10 cellular contexts compared by ENCODE assay signal in the genomic region with DNA sequence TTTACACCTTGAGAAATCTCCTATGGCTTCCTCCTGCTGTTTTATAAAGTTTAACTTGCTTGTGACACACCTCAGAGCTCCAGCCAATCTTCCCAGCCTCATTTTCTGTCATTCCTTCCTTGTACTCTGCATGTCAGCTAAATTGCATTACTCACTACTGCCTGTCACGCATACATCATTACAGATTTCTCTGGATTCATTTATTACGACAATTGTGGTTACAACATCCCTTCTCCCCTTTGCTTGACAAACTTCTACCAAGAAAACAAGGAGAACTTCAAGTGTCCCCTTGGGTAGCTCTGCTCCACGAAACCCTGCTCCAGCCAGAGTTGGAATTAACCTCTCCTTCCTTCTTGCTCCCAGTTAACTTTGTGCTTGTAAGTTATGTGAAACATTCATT. TPM values are rescaled to one million over a fixed set of nuclear protein-coding genes. Genes with fewer than 3 reads are reported as not detected.
DNase-seq lines count a peak whose midpoint lies in the region; ATAC-seq and TF ChIP-seq lines count a peak whose summit lies in the region.
"Had no signal": no experiment of that assay in that cellular context is flagged by ENCODE, and none has a peak within 500 bp of the region (broad histone marks: within the 10 kb centered on the region; RNA-seq: fewer than 3 reads in every experiment).

No MANE protein-coding gene starts in this region.

- CTCF ChIA-PET in activated B cell treated with CpG ODN at 0.5 μM for 24 hours (lab: Charles Lee): interaction anchor here (3.5 to 4.0 kb wide), 2 partner anchors 11 to 156 kb away, joined by 16 to 37 read pairs; no protein-coding TSS in a partner anchor

- peaks cover 92% of the 10 kb centered on the region for H3K4me1 Mint-ChIP-seq in activated naive CD8-positive, alpha-beta T cell (ENCODE audit: low read depth)
- H3K4me1 Mint-ChIP-seq in activated naive CD8-positive, alpha-beta T cell treated with anti-CD3 and anti-CD28 coated beads, Interleukin-2, amount 50 U/mL, for 24 hours: peaks cover 97% of the 10 kb centered on the region
- peaks cover 97% of the 10 kb centered on the region for H3K4me1 Mint-ChIP-seq in activated B cell treated with CpG ODN at 0.5 μM for 24 hours

- POLR2A ChIA-PET in activated B cell treated with CpG ODN at 0.5 μM for 24 hours (lab: Charles Lee): interaction anchor here (1.4 to 3.0 kb wide), 2 partner anchors 10 to 26 kb away, joined by 3 to 31 read pairs; partner anchors contain the start of gene GPR183

- in situ Hi-C loops in transverse colon (cut with MboI; ENCODE audit: low pct_ligation_motif_present in 1 of 4, low pct_unique_long_range_greater_than_20kb in 1 of 4, low sequenced_read_pairs in 3 of 4): no loop called here

- WGBS in transverse colon (ENCODE audit: low coverage in 1 of 2), 2 donors: 67 to 71% methylated on average over 3 of the region's 3 CpGs

- H3K4me3 ChIP-seq in transverse colon: no peak overlapping the region

- intact Hi-C loops in activated B cell treated with CpG ODN at 0.5 μM for 24 hours (cut with micrococcal nuclease): loop anchor here (5.0 kb wide), 2 partner anchors 217 to 327 kb away; partner anchors contain the start of gene CLYBL
- intact Hi-C loops in transverse colon (cut with DNase I; ENCODE audit: low total_unique reads): no loop called here

- no peak for DNase-seq in activated naive CD8-positive, alpha-beta T cell treated with anti-CD3 and anti-CD28 coated beads, Interleukin-2, amount 50 U/mL, for 24 hours
- DNase-seq in activated B cell treated with CpG ODN at 0.5 μM for 24 hours (no peak), iris pigment epithelial cell (ENCODE audit: low read depth) (peak; percentile 46), transverse colon (peak; percentile 32), NCI-H146 treated with DMSO at 0.1 percent for 48 hours (lab: John Stamatoyannopoulos, UW; ENCODE audit: unreplicated experiment) (no peak), ureter (ENCODE audit: low spot score) (no peak)
- DNase-seq: NCI-H1436 had no signal

- TF ChIP-seq CTCF in activated B cell treated with CpG ODN at 0.5 μM for 24 hours (IDR thresholded peaks at IDR 0.05) (no peak), transverse colon (IDR thresholded peaks at IDR 0.05) (no peak)

- no peaks in the 10 kb centered on the region for H3K9me3 ChIP-seq in transverse colon

- peak; percentile 13 for TF ChIP-seq EP300 in transverse colon (IDR thresholded peaks at IDR 0.05; ENCODE audit: low read depth)

- peaks cover 3 to 58% (median 33%) of the 10 kb centered on the region in 4 donors for H3K4me1 ChIP-seq in transverse colon

- H3K36me3 Mint-ChIP-seq in activated naive CD8-positive, alpha-beta T cell: peaks cover 24% of the 10 kb centered on the region
- peaks cover 42% of the 10 kb centered on the region for H3K36me3 Mint-ChIP-seq in activated naive CD8-positive, alpha-beta T cell treated with anti-CD3 and anti-CD28 coated beads, Interleukin-2, amount 50 U/mL, for 24 hours (ENCODE audit: low read depth)
- H3K36me3 Mint-ChIP-seq in activated B cell treated with CpG ODN at 0.5 μM for 24 hours (ENCODE audit: low read depth): peaks cover 36% of the 10 kb centered on the region

- H3K36me3 ChIP-seq in transverse colon: no peaks in the 10 kb centered on the region

- no peaks in the 10 kb centered on the region for H3K9me3 Mint-ChIP-seq in activated naive CD8-positive, alpha-beta T cell (ENCODE audit: low read depth)
- H3K9me3 Mint-ChIP-seq in activated naive CD8-positive, alpha-beta T cell treated with anti-CD3 and anti-CD28 coated beads, Interleukin-2, amount 50 U/mL, for 24 hours: no peaks in the 10 kb centered on the region
- H3K9me3 Mint-ChIP-seq in activated B cell treated with CpG ODN at 0.5 μM for 24 hours: no peaks in the 10 kb centered on the region

- H3K27ac ChIP-seq in transverse colon: peak overlapping the region; percentile 61 to 64 (median 62)

- no peak overlapping the region for H3K4me3 Mint-ChIP-seq in activated naive CD8-positive, alpha-beta T cell
- no peak overlapping the region for H3K4me3 Mint-ChIP-seq in activated naive CD8-positive, alpha-beta T cell treated with anti-CD3 and anti-CD28 coated beads, Interleukin-2, amount 50 U/mL, for 24 hours
- H3K4me3 Mint-ChIP-seq in activated B cell treated with CpG ODN at 0.5 μM for 24 hours: peak overlapping the region; percentile 16

- TF ChIP-seq POLR2A in transverse colon (IDR thresholded peaks at IDR 0.05): peak; percentile 19

- H3K27ac Mint-ChIP-seq in activated naive CD8-positive, alpha-beta T cell: peak overlapping the region; percentile 50
- H3K27ac Mint-ChIP-seq in activated naive CD8-positive, alpha-beta T cell treated with anti-CD3 and anti-CD28 coated beads, Interleukin-2, amount 50 U/mL, for 24 hours: no peak overlapping the region
- peak overlapping the region; percentile 95 for H3K27ac Mint-ChIP-seq in activated B cell treated with CpG ODN at 0.5 μM for 24 hours

- no peak for ATAC-seq in activated naive CD8-positive, alpha-beta T cell treated with anti-CD3 and anti-CD28 coated beads, Interleukin-2, amount 50 U/mL, for 24 hours
- ATAC-seq in activated B cell treated with CpG ODN at 0.5 μM for 24 hours (ENCODE audit: low read depth): no peak
- no peak for ATAC-seq in GM21360 (IDR thresholded peaks at IDR 0.05; ENCODE audit: unreplicated experiment)

- no peaks in the 10 kb centered on the region for H3K27me3 Mint-ChIP-seq in activated naive CD8-positive, alpha-beta T cell
- no peaks in the 10 kb centered on the region for H3K27me3 Mint-ChIP-seq in activated naive CD8-positive, alpha-beta T cell treated with anti-CD3 and anti-CD28 coated beads, Interleukin-2, amount 50 U/mL, for 24 hours
- no peaks in the 10 kb centered on the region for H3K27me3 Mint-ChIP-seq in activated B cell treated with CpG ODN at 0.5 μM for 24 hours

- H3K27me3 ChIP-seq in transverse colon: no peaks in the 10 kb centered on the region

RNA-seq across cellular contexts. Expression of gene GPR18, which starts 22.0 kb away (rescaled TPM):
- 29.0 and 32.4 TPM in 2 replicates for total RNA-seq in activated B cell treated with CpG ODN at 0.5 μM for 24 hours
- total RNA-seq in transverse colon: under 1 TPM in 2 of 4 donors, not detected in 2; 0.41 to 0.48 TPM
- 0.26 TPM for total RNA-seq in ureter
- total RNA-seq: glomerular endothelial cell had no signal

RNA-seq across cellular contexts. Expression of gene GPR183, which starts 27.0 kb away (rescaled TPM):
- total RNA-seq in activated B cell treated with CpG ODN at 0.5 μM for 24 hours (84.5 and 86.4 TPM in 2 replicates), transverse colon (10 to 100 TPM in 1 of 4 donors, 1 to 10 TPM in 3; 3.0 to 14.6 (median 6.5) TPM), ureter (5.4 TPM)

Comparison
In these comparisons a context has a peak if more than half of its experiments do, and no peak if none do; other contexts are left out.
1. DNase-seq: peak in iris pigment epithelial cell (single experiment) and transverse colon (single experiment); none in activated naive CD8-positive, alpha-beta T cell treated with anti-CD3 and anti-CD28 coated beads, Interleukin-2, amount 50 U/mL, for 24 hours (single experiment), activated B cell treated with CpG ODN at 0.5 μM for 24 hours (single experiment), NCI-H146 treated with DMSO at 0.1 percent for 48 hours (single experiment) and ureter (single experiment).
2. RNA of gene GPR18, which starts 22.0 kb away (total RNA-seq): 29.0 to 32.4 TPM in activated B cell treated with CpG ODN at 0.5 μM for 24 hours; 0.41 to 0.48 TPM in transverse colon and 0.26 TPM in ureter (single experiment); every median in the first group is over 10 times any median in the second.